ENCODE assay signal across 17 cellular contexts in the genomic region with DNA sequence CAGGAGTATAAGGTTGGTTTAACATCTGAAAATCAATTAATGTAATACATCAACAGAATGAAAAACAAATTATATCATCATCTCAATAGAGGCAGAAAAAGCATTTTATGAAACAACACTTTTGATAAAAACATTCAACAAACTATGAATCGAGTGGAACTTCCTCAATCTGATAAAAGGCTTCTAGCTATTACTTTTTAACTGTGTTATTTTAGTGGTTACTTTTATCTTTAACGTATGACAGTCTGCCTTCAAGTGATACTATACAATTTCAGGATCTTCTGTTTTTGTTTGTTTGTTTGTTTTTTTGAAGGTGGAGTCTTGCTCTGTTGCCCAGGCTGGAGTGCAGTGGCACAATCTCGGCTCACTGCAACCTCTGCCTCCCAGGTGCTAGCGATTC.
A peak's percentile ranks its signal among the peaks of the same experiment; 100 is the strongest.
DNase-seq lines count a peak whose midpoint lies in the region; ATAC-seq, FAIRE-seq and TF ChIP-seq lines count a peak whose summit lies in the region.
"Had no signal": no experiment of that assay in that cellular context is flagged by ENCODE, and none has a peak within 500 bp of the region (broad histone marks: within the 10 kb centered on the region; RNA-seq: fewer than 3 reads in every experiment).

No MANE protein-coding gene starts in this region.

- H3K9me3 Mint-ChIP-seq in IgD-negative memory B cell, result peaks cover 0 to 4% (median 0%) of the 10 kb centered on the region in 3 donors
- peaks cover 5 to 9% of the 10 kb centered on the region in 2 donors for H3K9me3 Mint-ChIP-seq in stimulated activated naive B cell treated with anti-CD40 and anti-IgM and Interleukin-4, amounts not matched to agents 10 μg/mL and 1 μg/mL and 100 μg/mL, for 72 hours
- peaks cover 0 to 36% (median 20%) of the 10 kb centered on the region in 8 donors for H3K9me3 Mint-ChIP-seq in CD4-positive, alpha-beta memory T cell
- H3K9me3 Mint-ChIP-seq: T-helper 1 cell treated with Interleukin-12 subunit alpha and Interleukin-12 subunit beta and Interleukin-4 antibody, amounts not matched to agents 30 μg/mL and 1 μg/mL, for 36 hours had no signal

- BruUV-seq in GM12878 (replicated peaks; lab: Mats Ljungman, UMichigan), result no TSS peak

- H3K27ac Mint-ChIP-seq in IgD-negative memory B cell, result peak overlapping the region; percentile 36 to 65 (median 63)
- H3K27ac Mint-ChIP-seq in stimulated activated naive B cell treated with anti-CD40 and anti-IgM and Interleukin-4, amounts not matched to agents 10 μg/mL and 1 μg/mL and 100 μg/mL, for 72 hours, result peak overlapping the region; percentile 86
- peak overlapping the region in 3 of 7 donors; percentile 27 to 66 (median 54) for H3K27ac Mint-ChIP-seq in CD4-positive, alpha-beta memory T cell
- H3K27ac Mint-ChIP-seq: T-helper 1 cell treated with Interleukin-12 subunit alpha and Interleukin-12 subunit beta and Interleukin-4 antibody, amounts not matched to agents 30 μg/mL and 1 μg/mL, for 36 hours had no signal

- 0 out of 2 replicates have a peak overlapping the region, but pooled peaks have one; percentile 43 for H3K27ac ChIP-seq in SK-N-MC
- H3K27ac ChIP-seq in GM12878 (ENCODE audit: control insufficient read depth, insufficient read depth), result no peak overlapping the region
- H3K27ac ChIP-seq in CD4-positive, alpha-beta memory T cell (ENCODE audit: low read depth, low read length), result no peak overlapping the region
- H3K27ac ChIP-seq: C4-2B had no signal

- WGBS in GM12878 (ENCODE audit: insufficient coverage, insufficient replicate concordance, low lambda C conversion rate, missing lambda C conversion rate), result 28% methylated on average over 4 of the region's 4 CpGs

- no peak for TF ChIP-seq EP300 in GM12878 (IDR thresholded peaks at IDR 0.05; ENCODE audit: borderline replicate concordance in 1 of 2, control insufficient read depth in 1 of 2, low read depth in 2 of 2, low read length in 2 of 2)

- intact Hi-C loops in GM12878 (cut with micrococcal nuclease; ENCODE audit: unreplicated experiment), result no loop called here
- intact Hi-C loops in CD4-positive, alpha-beta memory T cell (cut with micrococcal nuclease), result no loop called here

- in situ Hi-C loops in GM12878 (cut with MboI), result no loop called here

- peak overlapping the region in 3 of 4 donors; percentile 18 to 59 (median 25) for H3K4me3 Mint-ChIP-seq in IgD-negative memory B cell
- peak overlapping the region in 1 of 2 donors; percentile 11 for H3K4me3 Mint-ChIP-seq in stimulated activated naive B cell treated with anti-CD40 and anti-IgM and Interleukin-4, amounts not matched to agents 10 μg/mL and 1 μg/mL and 100 μg/mL, for 72 hours
- no peak overlapping the region for H3K4me3 Mint-ChIP-seq in CD4-positive, alpha-beta memory T cell
- H3K4me3 Mint-ChIP-seq: T-helper 1 cell treated with Interleukin-12 subunit alpha and Interleukin-12 subunit beta and Interleukin-4 antibody, amounts not matched to agents 30 μg/mL and 1 μg/mL, for 36 hours had no signal

- RAD21 ChIA-PET in GM12878 (lab: Charles Lee; ENCODE audit: unreplicated experiment), result interaction anchor here (0.6 to 1.1 kb wide), 3 partner anchors 62 to 118 kb away, joined by 3 read pairs; no protein-coding TSS in a partner anchor

- no peak for TF ChIP-seq CTCF in GM12878 (IDR thresholded peaks at IDR 0.05 in 2 of 3, conservative IDR thresholded peaks at IDR 0.05 in 1 of 3; ENCODE audit: control insufficient read depth in 2 of 3, extremely low read depth in 1 of 3, insufficient read depth in 1 of 3, low read depth in 3 of 3, low read length in 3 of 3)

- TF ChIP-seq POLR2A in GM12878 (IDR thresholded peaks at IDR 0.05; ENCODE audit: low read depth, low read length), result no peak

- H3K27me3 ChIP-seq in GM12878 (replicated peaks in 1 of 2; ENCODE audit: control insufficient read depth in 2 of 2, insufficient read depth in 2 of 2, low read length in 1 of 2), result no peaks in the 10 kb centered on the region
- H3K27me3 ChIP-seq in CD4-positive, alpha-beta memory T cell (ENCODE audit: insufficient read depth, low read length), result no peaks in the 10 kb centered on the region

- ATAC-seq in GM12878, result peak; percentile 24; the same call in 2 of the 3 replicates
- peak in 1 of 2 donors; percentile 25 for ATAC-seq in stimulated activated naive B cell treated with anti-CD40 and anti-IgM and Interleukin-4, amounts not matched to agents 10 μg/mL and 1 μg/mL and 100 μg/mL, for 72 hours (replicated peaks)
- no peak for ATAC-seq in HG03571 (IDR thresholded peaks at IDR 0.05; ENCODE audit: unreplicated experiment)

- peaks cover 30 to 47% (median 42%) of the 10 kb centered on the region in 3 donors for H3K4me1 Mint-ChIP-seq in IgD-negative memory B cell
- peaks cover 27 to 75% of the 10 kb centered on the region in 2 donors for H3K4me1 Mint-ChIP-seq in stimulated activated naive B cell treated with anti-CD40 and anti-IgM and Interleukin-4, amounts not matched to agents 10 μg/mL and 1 μg/mL and 100 μg/mL, for 72 hours
- H3K4me1 Mint-ChIP-seq in CD4-positive, alpha-beta memory T cell, result peaks cover 39 to 61% (median 52%) of the 10 kb centered on the region in 4 donors

- FAIRE-seq in GM12878 (lab: Jason Lieb, UNC), result no peak
- FAIRE-seq: G401.6 had no signal

- H3K27me3 Mint-ChIP-seq in IgD-negative memory B cell, result no peaks in the 10 kb centered on the region
- H3K27me3 Mint-ChIP-seq in stimulated activated naive B cell treated with anti-CD40 and anti-IgM and Interleukin-4, amounts not matched to agents 10 μg/mL and 1 μg/mL and 100 μg/mL, for 72 hours, result no peaks in the 10 kb centered on the region
- no peaks in the 10 kb centered on the region for H3K27me3 Mint-ChIP-seq in CD4-positive, alpha-beta memory T cell

- H3K36me3 ChIP-seq in SK-N-MC (ENCODE audit: insufficient read depth, low read length) (peaks cover 23% of the 10 kb centered on the region), GM12878 (ENCODE audit: control insufficient read depth in 2 of 2, insufficient read depth in 2 of 2, low read length in 1 of 2) (no peaks in the 10 kb centered on the region)
- no peaks in the 10 kb centered on the region for H3K36me3 ChIP-seq in CD4-positive, alpha-beta memory T cell (ENCODE audit: insufficient read depth, low read length)
- H3K36me3 ChIP-seq: HAP-1 had no signal

- H4K20me1 ChIP-seq in GM12878 (ENCODE audit: control insufficient read depth, insufficient read depth), result no peaks in the 10 kb centered on the region

- peaks cover 8% of the 10 kb centered on the region for H3K36me3 Mint-ChIP-seq in IgD-negative memory B cell
- peaks cover 24 to 31% of the 10 kb centered on the region in 2 donors for H3K36me3 Mint-ChIP-seq in stimulated activated naive B cell treated with anti-CD40 and anti-IgM and Interleukin-4, amounts not matched to agents 10 μg/mL and 1 μg/mL and 100 μg/mL, for 72 hours
- peaks cover 24 to 49% of the 10 kb centered on the region in 2 donors for H3K36me3 Mint-ChIP-seq in CD4-positive, alpha-beta memory T cell

- H3K9ac ChIP-seq in SK-N-MC (ENCODE audit: insufficient read length) (no peak overlapping the region), GM12878 (ENCODE audit: control insufficient read depth, insufficient read depth, low read length) (no peak overlapping the region)
- H3K9ac ChIP-seq: SK-N-SH had no signal

- H3K4me2 ChIP-seq in GM12878 (ENCODE audit: control insufficient read depth, insufficient read depth), result no peak overlapping the region
- H3K4me2 ChIP-seq: SK-N-SH had no signal

- TF ChIP-seq RAD21 in GM12878 (IDR thresholded peaks at IDR 0.05; ENCODE audit: insufficient read depth, low read depth, low read length), result no peak

- CTCF ChIA-PET in GM12878 (lab: Yijun Ruan, JAX), result interaction anchor here (1.6 to 2.2 kb wide), 2 partner anchors 12 to 34 kb away, joined by 8 read pairs; no protein-coding TSS in a partner anchor
- CTCF ChIA-PET in CD4-positive, alpha-beta memory T cell (lab: Charles Lee; ENCODE audit: partially characterized antibody), result interaction anchor here (1.0 kb wide), 1 partner anchor 118 kb away, joined by 3 read pairs; no protein-coding TSS in a partner anchor

- H2AFZ ChIP-seq in GM12878 (ENCODE audit: control insufficient read depth, low read depth, low read length), result no peak overlapping the region

- H3K79me2 ChIP-seq in GM12878 (ENCODE audit: control insufficient read depth, insufficient read depth, low read length), result peaks cover 18% of the 10 kb centered on the region

- H3K4me3 ChIP-seq in SK-N-MC, result no peak overlapping the region
- no peak overlapping the region for H3K4me3 ChIP-seq in GM12878
- no peak overlapping the region for H3K4me3 ChIP-seq in CD4-positive, alpha-beta memory T cell (ENCODE audit: low read length in 2 of 2)
- H3K4me3 ChIP-seq: HAP-1 had no signal

- POLR2A ChIA-PET in GM12878 (lab: Charles Lee), result interaction anchor here (0.6 to 0.7 kb wide), 2 partner anchors 12 to 68 kb away, joined by 3 read pairs; no protein-coding TSS in a partner anchor
- POLR2A ChIA-PET in CD4-positive, alpha-beta memory T cell (lab: Charles Lee; ENCODE audit: partially characterized antibody), result no interaction called here

- SMC1A ChIA-PET in GM12878 (lab: Charles Lee; ENCODE audit: uncharacterized antibody, unreplicated experiment), result interaction anchor here (0.6 to 3.2 kb wide), 9 partner anchors 9 to 118 kb away, joined by 3 to 13 read pairs (median 4); no protein-coding TSS in a partner anchor

- DNase-seq in SK-N-MC (ENCODE audit: low read depth, low spot score) (no peak), GM12878 (ENCODE audit: low read depth, low spot score) (no peak), NCI-H2227 treated with DMSO at 0.1 percent for 48 hours (lab: John Stamatoyannopoulos, UW) (no peak)
- no peak for DNase-seq in stimulated activated naive B cell treated with anti-CD40 and anti-IgM and Interleukin-4, amounts not matched to agents 10 μg/mL and 1 μg/mL and 100 μg/mL, for 72 hours
- no peak for DNase-seq in CD4-positive, alpha-beta memory T cell
- DNase-seq: ACHN, DND-41, NCI-H1436, NCI-H1930, SHP77, SK-N-SH had no signal

- H3K4me1 ChIP-seq in GM12878 (ENCODE audit: control insufficient read depth, insufficient read depth, low read length), result peaks cover 10% of the 10 kb centered on the region
- H3K4me1 ChIP-seq in CD4-positive, alpha-beta memory T cell (ENCODE audit: insufficient read depth, low read length), result peaks cover 16% of the 10 kb centered on the region

- H3K9me3 ChIP-seq in SK-N-MC (ENCODE audit: low read depth, low read length), result no peaks in the 10 kb centered on the region
- peaks cover 1% of the 10 kb centered on the region; the same call in 2 of the 3 replicates for H3K9me3 ChIP-seq in GM12878 (replicated peaks; ENCODE audit: control insufficient read depth, insufficient read depth, low read length)
- no peaks in the 10 kb centered on the region for H3K9me3 ChIP-seq in CD4-positive, alpha-beta memory T cell (ENCODE audit: control insufficient read depth in 1 of 2, low read length in 2 of 2)
- H3K9me3 ChIP-seq: HAP-1, SK-N-SH had no signal

Comparison
In these comparisons a context has a peak if more than half of its experiments do, and no peak if none do; other contexts are left out.
1. H3K4me3 Mint-ChIP-seq: peak in IgD-negative memory B cell (3 of 4); none in CD4-positive, alpha-beta memory T cell (0 of 8).